Comparison of ENCODE assay signal across 17 cellular contexts in the genomic region with DNA sequence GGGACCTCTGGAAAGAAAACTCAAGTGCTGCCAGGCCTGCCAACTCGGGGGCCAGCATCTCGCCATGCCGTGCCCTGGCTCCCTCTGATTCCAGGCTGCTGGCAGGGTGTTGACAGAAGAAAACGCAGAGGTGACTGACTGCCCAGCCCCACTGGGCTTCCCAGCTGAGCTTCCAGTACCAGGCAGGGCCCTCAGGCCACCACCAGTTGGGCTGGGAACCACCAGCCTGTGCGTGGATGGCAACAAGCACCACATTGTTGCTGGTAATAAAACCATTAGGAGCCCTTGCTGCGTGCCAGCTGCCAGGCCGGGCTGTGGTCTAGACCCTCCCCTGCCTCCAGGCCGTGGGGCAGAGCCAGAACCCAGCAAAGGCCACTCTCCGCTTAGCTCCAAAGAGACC. TPM values are rescaled to one million over a fixed set of nuclear protein-coding genes. Genes with fewer than 3 reads are reported as not detected.
A peak's percentile ranks its signal among the peaks of the same experiment; 100 is the strongest.
DNase-seq lines count a peak whose midpoint lies in the region; ATAC-seq lines count a peak whose summit lies in the region.
"Had no signal": no experiment of that assay in that cellular context is flagged by ENCODE, and none has a peak within 500 bp of the region (broad histone marks: within the 10 kb centered on the region; RNA-seq: fewer than 3 reads in every experiment).

No MANE protein-coding gene starts in this region.

- H3K36me3 ChIP-seq in CD4-positive, alpha-beta memory T cell (ENCODE audit: insufficient read depth, low read length) = no peaks in the 10 kb centered on the region
- H3K36me3 ChIP-seq: gastroesophageal sphincter had no signal

- H3K27me3 Mint-ChIP-seq in CD4-positive, alpha-beta memory T cell = no peaks in the 10 kb centered on the region
- no peaks in the 10 kb centered on the region for H3K27me3 Mint-ChIP-seq in activated T-helper 1 cell treated with anti-CD3 and anti-CD28 coated beads, Interleukin-12 subunit alpha, Interleukin-12 subunit beta, Interleukin-2, Interleukin-4 antibody, amounts not matched to agents 30 ng/mL and 10 ng/mL and 1 ng/mL, durations not matched to agents 14 hours and 24 hours and 36 hours (ENCODE audit: insufficient read depth)
- H3K27me3 Mint-ChIP-seq: effector memory CD8-positive, alpha-beta T cell had no signal

- no peaks in the 10 kb centered on the region for H3K27me3 ChIP-seq in CD4-positive, alpha-beta memory T cell (ENCODE audit: insufficient read depth, low read length)
- H3K27me3 ChIP-seq: gastroesophageal sphincter had no signal

- H3K4me3 ChIP-seq in CD4-positive, alpha-beta memory T cell (ENCODE audit: low read length in 2 of 2) = no peak overlapping the region
- H3K4me3 ChIP-seq: gastroesophageal sphincter, GM12878, K562 had no signal

- CTCF ChIA-PET in CD4-positive, alpha-beta memory T cell (lab: Charles Lee; ENCODE audit: partially characterized antibody) = interaction anchor here (0.9 to 1.6 kb wide), 4 partner anchors 9 to 43 kb away, joined by 3 to 6 read pairs (median 4); no protein-coding TSS in a partner anchor

- H3K4me1 ChIP-seq in CD4-positive, alpha-beta memory T cell (ENCODE audit: insufficient read depth, low read length) = peaks cover 42% of the 10 kb centered on the region

- intact Hi-C loops in CD4-positive, alpha-beta memory T cell (cut with micrococcal nuclease) = no loop called here
- intact Hi-C loops in activated T-helper 1 cell treated with anti-CD3 and anti-CD28 coated beads, Interleukin-12 subunit alpha, Interleukin-12 subunit beta, Interleukin-2, Interleukin-4 antibody, amounts not matched to agents 30 ng/mL and 10 ng/mL and 1 ng/mL, durations not matched to agents 14 hours and 24 hours and 36 hours (cut with micrococcal nuclease) = no loop called here
- intact Hi-C loops in left ventricle myocardium superior (cut with micrococcal nuclease) = no loop called here

- POLR2A ChIA-PET in CD4-positive, alpha-beta memory T cell (lab: Charles Lee; ENCODE audit: partially characterized antibody) = interaction anchor here (0.7 to 1.8 kb wide), 3 partner anchors 18 to 30 kb away, joined by 4 to 5 read pairs (median 4); no protein-coding TSS in a partner anchor

- H3K27ac Mint-ChIP-seq in CD4-positive, alpha-beta memory T cell = peak overlapping the region in 5 of 7 donors; percentile 11 to 87 (median 35)
- peak overlapping the region; percentile 78 for H3K27ac Mint-ChIP-seq in activated T-helper 1 cell treated with anti-CD3 and anti-CD28 coated beads, Interleukin-12 subunit alpha, Interleukin-12 subunit beta, Interleukin-2, Interleukin-4 antibody, amounts not matched to agents 30 ng/mL and 10 ng/mL and 1 ng/mL, durations not matched to agents 14 hours and 24 hours and 36 hours

- H3K9me3 Mint-ChIP-seq in CD4-positive, alpha-beta memory T cell = peaks cover 0 to 4% (median 3%) of the 10 kb centered on the region in 8 donors
- peaks cover 4% of the 10 kb centered on the region for H3K9me3 Mint-ChIP-seq in activated T-helper 1 cell treated with anti-CD3 and anti-CD28 coated beads, Interleukin-12 subunit alpha, Interleukin-12 subunit beta, Interleukin-2, Interleukin-4 antibody, amounts not matched to agents 30 ng/mL and 10 ng/mL and 1 ng/mL, durations not matched to agents 14 hours and 24 hours and 36 hours
- H3K9me3 Mint-ChIP-seq: neural crest cell had no signal

- no peak overlapping the region for H3K4me3 Mint-ChIP-seq in CD4-positive, alpha-beta memory T cell
- peak overlapping the region; percentile 69 for H3K4me3 Mint-ChIP-seq in activated T-helper 1 cell treated with anti-CD3 and anti-CD28 coated beads, Interleukin-12 subunit alpha, Interleukin-12 subunit beta, Interleukin-2, Interleukin-4 antibody, amounts not matched to agents 30 ng/mL and 10 ng/mL and 1 ng/mL, durations not matched to agents 14 hours and 24 hours and 36 hours
- H3K4me3 Mint-ChIP-seq: effector memory CD8-positive, alpha-beta T cell; neural crest cell had no signal

- no peak for DNase-seq in CD4-positive, alpha-beta memory T cell
- DNase-seq in activated T-helper 1 cell treated with anti-CD3 and anti-CD28 coated beads, Interleukin-12 subunit alpha, Interleukin-12 subunit beta, Interleukin-2, Interleukin-4 antibody, amounts not matched to agents 30 ng/mL and 10 ng/mL and 1 ng/mL, durations not matched to agents 14 hours and 24 hours and 36 hours (ENCODE audit: low spot score) = no peak
- peak; percentile 75 for DNase-seq in left ventricle myocardium superior
- peak; percentile 82 for DNase-seq in putamen (ENCODE audit: low spot score)
- DNase-seq in stimulated activated CD4-positive, alpha-beta T cell treated with anti-CD3 and anti-CD28 coated beads, Interleukin-2, amount 100 ng/mL, for 24 hours = no peak
- no peak for DNase-seq in central memory CD4-positive, alpha-beta T cell
- DNase-seq: DND-41; effector memory CD8-positive, alpha-beta T cell; kidney glomerular epithelial cell; NCI-H1436 treated with DMSO at 0.1 percent for 48 hours; NCI-H524 had no signal

- H3K9me3 ChIP-seq in CD4-positive, alpha-beta memory T cell (ENCODE audit: control insufficient read depth in 1 of 2, low read length in 2 of 2) = no peaks in the 10 kb centered on the region
- H3K9me3 ChIP-seq: gastroesophageal sphincter had no signal

- peaks cover 11% of the 10 kb centered on the region in 2 donors for H3K36me3 Mint-ChIP-seq in CD4-positive, alpha-beta memory T cell
- H3K36me3 Mint-ChIP-seq in activated T-helper 1 cell treated with anti-CD3 and anti-CD28 coated beads, Interleukin-12 subunit alpha, Interleukin-12 subunit beta, Interleukin-2, Interleukin-4 antibody, amounts not matched to agents 30 ng/mL and 10 ng/mL and 1 ng/mL, durations not matched to agents 14 hours and 24 hours and 36 hours (ENCODE audit: low read depth) = peaks cover 38% of the 10 kb centered on the region

- H3K4me1 Mint-ChIP-seq in CD4-positive, alpha-beta memory T cell = peaks cover 48 to 79% (median 64%) of the 10 kb centered on the region in 4 donors
- peaks cover 65% of the 10 kb centered on the region for H3K4me1 Mint-ChIP-seq in activated T-helper 1 cell treated with anti-CD3 and anti-CD28 coated beads, Interleukin-12 subunit alpha, Interleukin-12 subunit beta, Interleukin-2, Interleukin-4 antibody, amounts not matched to agents 30 ng/mL and 10 ng/mL and 1 ng/mL, durations not matched to agents 14 hours and 24 hours and 36 hours (ENCODE audit: low read depth)

- H3K27ac ChIP-seq in CD4-positive, alpha-beta memory T cell (ENCODE audit: low read depth, low read length) = no peak overlapping the region

- ATAC-seq in left ventricle myocardium superior (peak; percentile 84), HG02759 (IDR thresholded peaks at IDR 0.05; ENCODE audit: unreplicated experiment) (no peak), HG03342 (IDR thresholded peaks at IDR 0.05; ENCODE audit: unreplicated experiment) (no peak)
- ATAC-seq: effector memory CD8-positive, alpha-beta T cell; gastroesophageal sphincter; GM12878; K562 had no signal

RNA-seq across cellular contexts. Expression of a gene that starts 9.2 kb away (rescaled TPM):
- total RNA-seq in CD4-positive, alpha-beta memory T cell = 10 to 100 TPM; 62.2 to 71.6 TPM
- 10 to 100 TPM in 1 of 2 donors, 1 to 10 TPM in 1; 7.5 to 14.6 TPM for polyA plus RNA-seq in CD4-positive, alpha-beta memory T cell
- total RNA-seq in activated T-helper 1 cell treated with anti-CD3 and anti-CD28 coated beads, Interleukin-12 subunit alpha, Interleukin-12 subunit beta, Interleukin-2, Interleukin-4 antibody, amounts not matched to agents 30 ng/mL and 10 ng/mL and 1 ng/mL, durations not matched to agents 14 hours and 24 hours and 36 hours = 101 and 105 TPM in 2 replicates
- total RNA-seq in left ventricle myocardium superior = 21.1 TPM

Comparison
In these comparisons a context has a peak if more than half of its experiments do, and no peak if none do; other contexts are left out.
1. DNase-seq: peak in left ventricle myocardium superior (single experiment) and putamen (single experiment); none in CD4-positive, alpha-beta memory T cell (0 of 5), activated T-helper 1 cell treated with anti-CD3 and anti-CD28 coated beads, Interleukin-12 subunit alpha, Interleukin-12 subunit beta, Interleukin-2, Interleukin-4 antibody, amounts not matched to agents 30 ng/mL and 10 ng/mL and 1 ng/mL, durations not matched to agents 14 hours and 24 hours and 36 hours (single experiment), stimulated activated CD4-positive, alpha-beta T cell treated with anti-CD3 and anti-CD28 coated beads, Interleukin-2, amount 100 ng/mL, for 24 hours (0 of 2) and central memory CD4-positive, alpha-beta T cell (single experiment).